In genomic region chr10:42783181-42783549, GRCh38 we compare ENCODE assay signal across 1 cellular context.
TF ChIP-seq lines count a peak whose summit lies in the region.

No MANE protein-coding gene starts in this region.

TF ChIP-seq in K562, 482 proteins besides CTCF, POLR2A, EP300 and RAD21 (continued from another document):
- peak; percentile 23; the same call in 1 of the 2 replicates for TF ChIP-seq DEAF1 (CRISPR knock-in tag; IDR thresholded peaks at IDR 0.05)
- no peak for TF ChIP-seq PREB (CRISPR knock-in tag; IDR thresholded peaks at IDR 0.05)
- TF ChIP-seq SOX6 (IDR thresholded peaks at IDR 0.05): no peak
- TF ChIP-seq PURB (CRISPR knock-in tag; IDR thresholded peaks at IDR 0.05; ENCODE audit: low read depth): no peak
- TF ChIP-seq FOXK1 (CRISPR knock-in tag; IDR thresholded peaks at IDR 0.05; ENCODE audit: borderline replicate concordance): no peak
- no peak for TF ChIP-seq GATAD2A (IDR thresholded peaks at IDR 0.05)
- TF ChIP-seq HLTF (IDR thresholded peaks at IDR 0.05): no peak
- no peak for TF ChIP-seq RBM14 (IDR thresholded peaks at IDR 0.05; ENCODE audit: borderline replicate concordance, insufficient read depth, low read depth, low read length)
- no peak for TF ChIP-seq SMAD1 (IDR thresholded peaks at IDR 0.05; ENCODE audit: low read depth, low read length, partially characterized antibody)
- no peak for TF ChIP-seq AFF1 (IDR thresholded peaks at IDR 0.05; ENCODE audit: low read depth in 1 of 2, partially characterized antibody in 2 of 2)
- no peak for TF ChIP-seq CBX3 (IDR thresholded peaks at IDR 0.05; ENCODE audit: borderline replicate concordance in 1 of 2, low read length in 2 of 2)
- no peak for TF ChIP-seq FOXJ2 (tag; IDR thresholded peaks at IDR 0.05)
- TF ChIP-seq JUND (IDR thresholded peaks at IDR 0.05; ENCODE audit: borderline replicate concordance, low read depth, low read length): 0 out of 2 replicates have a peak, but pooled peaks have one; percentile 27
- TF ChIP-seq JUND (tag; IDR thresholded peaks at IDR 0.05; ENCODE audit: borderline replicate concordance, low read depth, low read length): no peak
- no peak for TF ChIP-seq SMC3 (conservative IDR thresholded peaks at IDR 0.05; ENCODE audit: insufficient read depth, low read depth, low read length)
- no peak for TF ChIP-seq YY1 (IDR thresholded peaks at IDR 0.05; ENCODE audit: borderline replicate concordance in 1 of 3, control insufficient read depth in 1 of 3, extremely low read depth in 1 of 3, insufficient read depth in 3 of 3, insufficient read length in 1 of 3, insufficient replicate concordance in 2 of 3, low read depth in 1 of 3, low read length in 2 of 3)
- TF ChIP-seq ZNF232 (CRISPR knock-in tag; IDR thresholded peaks at IDR 0.05): no peak
- TF ChIP-seq BHLHE40 (IDR thresholded peaks at IDR 0.05; ENCODE audit: low read length): no peak
- no peak for TF ChIP-seq SMARCB1 (IDR thresholded peaks at IDR 0.05; ENCODE audit: insufficient read length, low read depth)
- TF ChIP-seq E2F3 (CRISPR knock-in tag; IDR thresholded peaks at IDR 0.05): no peak
- TF ChIP-seq TAL1 (IDR thresholded peaks at IDR 0.05): no peak
- no peak for TF ChIP-seq ZSCAN32 (CRISPR knock-in tag; IDR thresholded peaks at IDR 0.05)
- no peak for TF ChIP-seq SMARCC2 (IDR thresholded peaks at IDR 0.05; ENCODE audit: low read depth)
